In the genomic region with DNA sequence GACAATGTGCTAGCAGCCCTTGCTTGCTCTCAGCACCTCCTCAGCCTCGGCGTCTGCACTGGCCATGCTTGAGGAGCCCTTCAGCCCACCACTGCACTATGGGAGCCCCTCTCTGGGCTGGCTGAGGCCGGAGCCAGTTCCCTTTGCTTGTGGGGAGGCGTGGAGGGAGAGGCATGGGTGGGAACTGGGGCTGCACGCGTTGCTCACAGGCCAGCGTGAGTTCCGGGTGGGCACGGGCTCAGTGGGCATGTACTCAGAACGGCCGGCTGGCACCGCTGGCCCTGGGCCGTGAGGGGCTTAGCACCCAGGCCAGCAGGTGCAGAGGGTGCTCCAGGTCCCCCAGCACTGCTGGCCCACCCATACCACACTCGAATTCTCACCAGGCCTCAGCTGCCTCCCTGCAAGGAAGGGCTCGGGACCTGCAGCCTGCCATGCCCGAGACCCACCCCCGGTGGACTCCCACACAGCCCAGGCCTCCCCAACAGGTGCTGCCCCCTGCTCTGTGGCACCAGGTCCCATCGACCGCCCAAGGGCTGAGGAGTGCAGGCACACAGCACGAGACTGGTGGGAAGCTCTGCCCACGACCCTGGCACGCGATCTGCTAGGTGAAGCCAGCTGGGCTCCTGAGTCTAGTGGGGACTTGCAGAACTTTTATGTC, we compare ENCODE assay signal across 25 cellular contexts.
"Had no signal": no experiment of that assay in that cellular context is flagged by ENCODE, and none has a peak within 500 bp of the region (broad histone marks: within the 10 kb centered on the region; RNA-seq: fewer than 3 reads in every experiment).

No MANE protein-coding gene starts in this region.

- H3K4me1 ChIP-seq: SJSA1 had no signal

- H3K27ac Mint-ChIP-seq: IgD-negative memory B cell had no signal

- H3K9me3 ChIP-seq: SJSA1 had no signal

- FAIRE-seq: HTR-8/SVneo, K562, RCC 7860 had no signal

- H3K4me1 Mint-ChIP-seq: IgD-negative memory B cell had no signal

- H3K36me3 ChIP-seq: SJSA1 had no signal

- H3K36me3 Mint-ChIP-seq: IgD-negative memory B cell had no signal

- H3K27ac ChIP-seq: HL-60, KMS-11, SJSA1, SK-N-MC had no signal

- H3K4me3 ChIP-seq: K562, SJSA1, SK-N-MC had no signal

- H3K27me3 ChIP-seq: SJSA1 had no signal

- ATAC-seq: K562 had no signal

- DNase-seq: Kasumi-1, MM.1S, NCI-H1092 treated with DMSO at 0.1 percent for 48 hours, NCI-H1436, NCI-H187, NCI-H2029, NCI-H2081 treated with DMSO at 0.1 percent for 48 hours, NCI-H2171, NCI-H226, NCI-H446, NCI-H510A, NCI-H524 treated with DMSO at 0.1 percent for 48 hours, NCI-H69, NCI-H774, Right ventricle myocardium superior, RPMI8226, SIG-M5 had no signal
